ENCODE assay signal across 9 cellular contexts in the genomic region with DNA sequence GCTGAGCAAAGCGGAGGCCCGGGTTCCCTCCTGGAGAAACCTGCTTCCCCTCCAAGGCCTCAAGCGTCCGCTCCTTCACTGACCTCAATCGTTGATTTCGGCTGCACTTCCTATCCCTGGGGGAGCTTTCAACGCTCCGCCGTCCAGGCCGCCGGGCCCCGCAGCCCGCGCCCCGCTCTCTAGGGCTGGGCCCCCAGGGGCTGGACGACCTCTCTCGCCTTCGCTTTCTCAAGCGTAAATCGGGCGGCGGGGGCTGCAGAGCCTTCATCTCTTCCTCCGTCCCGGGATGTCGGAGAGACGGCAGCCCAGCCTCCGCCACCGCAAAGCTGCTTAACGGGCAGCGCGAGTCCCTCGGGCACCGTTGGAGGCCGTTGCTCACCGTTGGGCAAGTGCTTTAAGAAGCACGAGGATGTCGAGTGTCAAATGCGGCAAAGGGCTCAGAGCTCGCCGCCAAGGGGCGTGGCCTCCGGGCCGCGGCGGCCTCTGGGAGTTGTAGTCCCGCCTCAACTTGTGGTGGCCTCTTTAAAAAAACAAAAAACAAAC.
DNase-seq lines count a peak whose midpoint lies in the region; ATAC-seq and TF ChIP-seq lines count a peak whose summit lies in the region.
"Had no signal": no experiment of that assay in that cellular context is flagged by ENCODE, and none has a peak within 500 bp of the region (broad histone marks: within the 10 kb centered on the region; RNA-seq: fewer than 3 reads in every experiment).

No MANE protein-coding gene starts in this region.

- no peak overlapping the region for H3K27ac ChIP-seq in mucosa of rectum (ENCODE audit: low read depth in 2 of 2, low read length in 2 of 2)
- H3K27ac ChIP-seq: SJSA1 had no signal

- H3K27me3 ChIP-seq in mucosa of rectum (ENCODE audit: control insufficient read depth in 2 of 2, insufficient read depth in 2 of 2, low read length in 2 of 2), result no peaks in the 10 kb centered on the region

- H3K4me1 ChIP-seq in mucosa of rectum (ENCODE audit: control insufficient read depth in 2 of 2, insufficient read depth in 2 of 2, low read length in 2 of 2), result peaks cover 0 to 14% of the 10 kb centered on the region in 2 donors

- peak overlapping the region; percentile 27 to 67 for H3K4me3 ChIP-seq in mucosa of rectum (ENCODE audit: low read length in 2 of 2)
- H3K4me3 ChIP-seq: SJSA1 had no signal

- no peaks in the 10 kb centered on the region for H3K36me3 ChIP-seq in mucosa of rectum (ENCODE audit: control insufficient read depth in 2 of 2, insufficient read depth in 2 of 2, low read length in 2 of 2)

- peak; percentile 52 for ATAC-seq in HG03571 (IDR thresholded peaks at IDR 0.05; ENCODE audit: unreplicated experiment)

- peak; percentile 48 for TF ChIP-seq POLR2A in GM15510 (IDR thresholded peaks at IDR 0.05; ENCODE audit: borderline replicate concordance, extremely low read depth, insufficient read length)
- peak; percentile 69 for TF ChIP-seq POLR2A in erythroblast (IDR thresholded peaks at IDR 0.05; ENCODE audit: low read length)

- DNase-seq in activated CD8-positive, alpha-beta memory T cell treated with anti-CD3 and anti-CD28 coated beads, Interleukin-2, amount 50 U/mL, for 48 hours, result peak; percentile 88
- DNase-seq in erythroblast (lab: John Stamatoyannopoulos, UW), result peak; percentile 85 to 88
- DNase-seq in stimulated activated CD8-positive, alpha-beta memory T cell treated with anti-CD3 and anti-CD28 coated beads, Interleukin-2, amount 100 ng/mL, for 1 hour (ENCODE audit: low read depth in 2 of 2), result peak; percentile 56 to 64
- no peak for DNase-seq in glomerular visceral epithelial cell (ENCODE audit: extremely low spot score)
- no peak for DNase-seq in SW 1271 (lab: John Stamatoyannopoulos, UW)

- no peaks in the 10 kb centered on the region for H3K9me3 ChIP-seq in mucosa of rectum (ENCODE audit: control insufficient read depth in 2 of 2, low read length in 2 of 2)
- H3K9me3 ChIP-seq: SJSA1 had no signal

- no peak overlapping the region for H3K9ac ChIP-seq in mucosa of rectum (ENCODE audit: low read depth in 1 of 2, low read length in 2 of 2)

Comparison
In these comparisons a context has a peak if more than half of its experiments do, and no peak if none do; other contexts are left out.
1. DNase-seq: peak in activated CD8-positive, alpha-beta memory T cell treated with anti-CD3 and anti-CD28 coated beads, Interleukin-2, amount 50 U/mL, for 48 hours (single experiment), erythroblast (2 of 2) and stimulated activated CD8-positive, alpha-beta memory T cell treated with anti-CD3 and anti-CD28 coated beads, Interleukin-2, amount 100 ng/mL, for 1 hour (2 of 2); none in glomerular visceral epithelial cell (single experiment) and SW 1271 (0 of 2).